8 cellular contexts compared by ENCODE assay signal in the genomic region with DNA sequence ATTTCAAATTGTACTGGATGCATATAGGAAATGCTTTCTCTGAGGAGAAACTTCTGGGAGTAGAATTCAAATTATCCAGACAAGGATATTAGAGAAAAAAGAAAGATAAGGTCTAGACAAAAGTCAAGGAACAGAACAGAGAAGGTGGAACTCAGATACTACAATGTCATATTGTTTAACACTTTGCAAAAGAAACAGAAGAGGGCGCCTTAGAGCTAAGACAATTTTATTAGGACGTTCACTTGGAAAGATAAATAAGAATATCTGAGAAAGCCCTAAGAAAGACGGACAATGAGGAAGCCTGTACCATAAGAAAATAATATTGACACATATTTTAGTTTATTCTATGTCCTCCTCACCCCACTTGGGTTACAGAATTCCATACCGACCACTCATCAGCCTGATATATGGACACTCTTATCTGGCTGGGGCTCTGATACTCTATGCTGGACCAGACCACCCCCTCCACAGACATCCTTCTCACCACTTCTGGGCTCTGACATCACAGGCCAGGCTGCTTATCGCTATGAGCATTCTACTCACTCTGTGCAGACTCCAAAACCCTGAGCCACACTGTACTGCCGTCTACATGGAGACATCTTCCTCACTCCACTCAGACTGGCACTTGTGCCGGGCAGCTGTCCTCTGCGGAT. TPM values are rescaled to one million over a fixed set of nuclear protein-coding genes. Genes with fewer than 3 reads are reported as not detected.
DNase-seq lines count a peak whose midpoint lies in the region; ATAC-seq and TF ChIP-seq lines count a peak whose summit lies in the region.

No MANE protein-coding gene starts in this region.

- intact Hi-C loops in HCT116 (cut with micrococcal nuclease) (loop anchor here (5.0 kb wide), 2 partner anchors 368 to 692 kb away; no protein-coding TSS in a partner anchor), esophagus squamous epithelium (cut with DNase I) (loop anchor here (10.0 kb wide), 1 partner anchor 245 kb away; no protein-coding TSS in a partner anchor)

- TF ChIP-seq POLR2A in HCT116 (IDR thresholded peaks at IDR 0.05; ENCODE audit: borderline replicate concordance, extremely low read depth, insufficient read depth, insufficient read length) (no peak), esophagus squamous epithelium (IDR thresholded peaks at IDR 0.05) (no peak)

- no peaks in the 10 kb centered on the region for H3K9me2 ChIP-seq in HCT116 (ENCODE audit: insufficient read depth)

- H3K36me3 Mint-ChIP-seq in osteocyte (ENCODE audit: unreplicated experiment), result no peaks in the 10 kb centered on the region

- POLR2A ChIA-PET in HCT116 (lab: Charles Lee), result no interaction called here

- no peak overlapping the region for H3K4me3 Mint-ChIP-seq in osteocyte (ENCODE audit: unreplicated experiment)
- no peak overlapping the region for H3K4me3 Mint-ChIP-seq in stimulated activated naive CD8-positive, alpha-beta T cell treated with anti-CD3 and anti-CD28 coated beads, Interleukin-15, amount 100 ng/mL, for 72 hours

- peak; percentile 84 for ATAC-seq in HCT116
- no peak for ATAC-seq in stimulated activated naive CD8-positive, alpha-beta T cell treated with anti-CD3 and anti-CD28 coated beads, Interleukin-15, amount 100 ng/mL, for 72 hours

- H4K20me1 ChIP-seq in HCT116 (ENCODE audit: insufficient read depth), result no peaks in the 10 kb centered on the region

- H3K36me3 ChIP-seq in BE2C (no peaks in the 10 kb centered on the region), HCT116 (ENCODE audit: control insufficient read depth in 1 of 2, insufficient read depth in 2 of 2, low read length in 2 of 2) (no peaks in the 10 kb centered on the region), esophagus squamous epithelium (no peaks in the 10 kb centered on the region)

- TF ChIP-seq CTCF in BE2C (IDR thresholded peaks at IDR 0.05; ENCODE audit: low read depth, low read length), result peak; percentile 60
- peak; percentile 51 to 67 (median 66) for TF ChIP-seq CTCF in HCT116 (IDR thresholded peaks at IDR 0.05 in 2 of 3, conservative IDR thresholded peaks at IDR 0.05 in 1 of 3; ENCODE audit: borderline replicate concordance in 1 of 3, insufficient read depth in 1 of 3, low read depth in 2 of 3, low read length in 2 of 3)
- TF ChIP-seq CTCF in esophagus squamous epithelium (IDR thresholded peaks at IDR 0.05), result peak in 4 of 6 experiments; percentile 45 to 60 (median 52)
- peak; percentile 71 for TF ChIP-seq CTCF in osteocyte (IDR thresholded peaks at IDR 0.05)

- H3K4me3 ChIP-seq in BE2C (ENCODE audit: low read depth, low read length) (no peak overlapping the region), HCT116 (replicated peaks in 1 of 2; ENCODE audit: low read depth in 1 of 2, low read length in 2 of 2) (no peak overlapping the region), esophagus squamous epithelium (no peak overlapping the region)

- H3K27ac ChIP-seq in HCT116 (ENCODE audit: low read depth, low read length), result no peak overlapping the region
- no peak overlapping the region for H3K27ac ChIP-seq in esophagus squamous epithelium

- H3K4me1 Mint-ChIP-seq in osteocyte (ENCODE audit: unreplicated experiment), result peaks cover 7% of the 10 kb centered on the region
- peaks cover 23% of the 10 kb centered on the region for H3K4me1 Mint-ChIP-seq in stimulated activated naive CD8-positive, alpha-beta T cell treated with anti-CD3 and anti-CD28 coated beads, Interleukin-15, amount 100 ng/mL, for 72 hours

- no peak overlapping the region for H2AFZ ChIP-seq in HCT116 (ENCODE audit: low read depth, low read length, poor library complexity, severe bottlenecking)

- WGBS in esophagus squamous epithelium, 2 donors, result 36 to 41% methylated on average over 8 of the region's 8 CpGs

- DNase-seq in BE2C (peak; percentile 29), HCT116 (ENCODE audit: low read depth, low spot score) (no peak), RPMI7951 (ENCODE audit: low read depth) (peak; percentile 42), esophagus squamous epithelium (lab: John Stamatoyannopoulos, UW) (no peak), osteocyte (ENCODE audit: extremely low spot score, unreplicated experiment) (no peak), DMS153 (lab: John Stamatoyannopoulos, UW) (no peak)
- DNase-seq in stimulated activated naive CD8-positive, alpha-beta T cell treated with anti-CD3 and anti-CD28 coated beads, Interleukin-15, amount 100 ng/mL, for 72 hours, result no peak
- DNase-seq in activated CD4-positive, alpha-beta T cell treated with anti-CD3 and anti-CD28 coated beads for 4 hours, result no peak

- H3K9me3 ChIP-seq in BE2C (no peaks in the 10 kb centered on the region), HCT116 (ENCODE audit: control insufficient read depth in 1 of 2, insufficient read depth in 1 of 2, low read depth in 1 of 2, low read length in 2 of 2) (no peaks in the 10 kb centered on the region; a peak in 1 of 4 replicates), esophagus squamous epithelium (no peaks in the 10 kb centered on the region)

- RAD21 ChIA-PET in HCT116 (lab: Charles Lee; ENCODE audit: low non-redundant PET in 1 of 2, low total read pairs in 2 of 2, uncharacterized antibody in 2 of 2, unreplicated experiment in 2 of 2), result interaction anchor here (1.1 to 1.2 kb wide), 2 partner anchors 692 kb away, joined by 3 read pairs; no protein-coding TSS in a partner anchor

- CTCF ChIA-PET in HCT116 (lab: Charles Lee), result interaction anchor here (0.7 to 1.6 kb wide), 12 partner anchors 9 to 692 kb away, joined by 3 to 8 read pairs (median 4); partner anchors contain the start of genes AK3 and JAK2

- H3K9me3 Mint-ChIP-seq in osteocyte (ENCODE audit: unreplicated experiment), result no peaks in the 10 kb centered on the region
- no peaks in the 10 kb centered on the region for H3K9me3 Mint-ChIP-seq in stimulated activated naive CD8-positive, alpha-beta T cell treated with anti-CD3 and anti-CD28 coated beads, Interleukin-15, amount 100 ng/mL, for 72 hours

- no peaks in the 10 kb centered on the region for H3K79me2 ChIP-seq in HCT116 (ENCODE audit: insufficient read depth, low read length)

- H3K4me1 ChIP-seq in BE2C (no peaks in the 10 kb centered on the region), HCT116 (ENCODE audit: control insufficient read depth in 1 of 2, insufficient read depth in 2 of 2, low read length in 2 of 2) (no peaks in the 10 kb centered on the region), esophagus squamous epithelium (no peaks in the 10 kb centered on the region)

- peak; percentile 61 for TF ChIP-seq RAD21 in HCT116 (IDR thresholded peaks at IDR 0.05; ENCODE audit: low read depth)

- H3K27me3 Mint-ChIP-seq in osteocyte (ENCODE audit: unreplicated experiment), result no peaks in the 10 kb centered on the region
- no peaks in the 10 kb centered on the region for H3K27me3 Mint-ChIP-seq in stimulated activated naive CD8-positive, alpha-beta T cell treated with anti-CD3 and anti-CD28 coated beads, Interleukin-15, amount 100 ng/mL, for 72 hours

- no TSS peak for BruUV-seq in HCT116 (replicated peaks; lab: Mats Ljungman, UMichigan)

- H3K4me2 ChIP-seq in HCT116 (ENCODE audit: low read length), result no peak overlapping the region

- no peak overlapping the region for H3K9ac ChIP-seq in HCT116 (ENCODE audit: low read length)

- H3K27me3 ChIP-seq in BE2C, result no peaks in the 10 kb centered on the region
- no peaks in the 10 kb centered on the region for H3K27me3 ChIP-seq in HCT116 (ENCODE audit: insufficient read depth, low read length)
- H3K27me3 ChIP-seq in esophagus squamous epithelium, result peaks cover 0 to 4% (median 0%) of the 10 kb centered on the region in 4 donors

- H3K27ac Mint-ChIP-seq in osteocyte (ENCODE audit: unreplicated experiment), result no peak overlapping the region
- no peak overlapping the region for H3K27ac Mint-ChIP-seq in stimulated activated naive CD8-positive, alpha-beta T cell treated with anti-CD3 and anti-CD28 coated beads, Interleukin-15, amount 100 ng/mL, for 72 hours

TF ChIP-seq in HCT116, 20 proteins besides CTCF, POLR2A, EP300 and RAD21:
- TF ChIP-seq CBX3 (IDR thresholded peaks at IDR 0.05; ENCODE audit: low read depth) (no peak), ELF1 (IDR thresholded peaks at IDR 0.05; ENCODE audit: borderline replicate concordance, low read depth) (no peak), EZH2phosphoT487 (IDR thresholded peaks at IDR 0.05; ENCODE audit: borderline replicate concordance) (no peak), FOSL1 (IDR thresholded peaks at IDR 0.05; ENCODE audit: low read depth) (no peak), SRF (IDR thresholded peaks at IDR 0.05; ENCODE audit: low read depth) (no peak), SIN3A (IDR thresholded peaks at IDR 0.05; ENCODE audit: low read depth) (no peak), ZBTB33 (IDR thresholded peaks at IDR 0.05; ENCODE audit: extremely low read depth, insufficient replicate concordance, low read length) (no peak)
- TF ChIP-seq, protein P1, sequence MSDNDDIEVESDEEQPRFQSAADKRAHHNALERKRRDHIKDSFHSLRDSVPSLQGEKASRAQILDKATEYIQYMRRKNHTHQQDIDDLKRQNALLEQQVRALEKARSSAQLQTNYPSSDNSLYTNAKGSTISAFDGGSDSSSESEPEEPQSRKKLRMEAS (IDR thresholded peaks at IDR 0.05), result no peak
TF ChIP-seq in HCT116: peak in this region for 0.

RNA-seq across cellular contexts. Expression of gene AK3, which starts 9.1 kb away (rescaled TPM):
- polyA plus RNA-seq in BE2C (2012; ENCODE audit: insufficient read depth, insufficient read length, low read depth), result 33.1 TPM
- 43.0 TPM for total RNA-seq in HCT116 (2021; ENCODE audit: unreplicated experiment)
- 22.0 and 22.3 TPM in 2 replicates for polyA plus RNA-seq in HCT116 (2012)
- total RNA-seq in RPMI7951 (2014; rRNA removed; shearing (Covaris generic)), result 57.7 and 70.5 TPM in 2 replicates
- 100 to 1,000 TPM in 1 of 4 donors, 10 to 100 TPM in 3; 47.8 to 104 (median 81.2) TPM for total RNA-seq in esophagus squamous epithelium
- 46.0 and 47.5 TPM in 2 replicates for total RNA-seq in osteocyte

RNA-seq across cellular contexts. Expression of gene RCL1, which starts 42.6 kb away (rescaled TPM):
- 18.8 TPM for polyA plus RNA-seq in BE2C (2012; ENCODE audit: insufficient read depth, insufficient read length, low read depth)
- total RNA-seq in HCT116 (2021; ENCODE audit: unreplicated experiment), result 29.9 TPM
- polyA plus RNA-seq in HCT116 (2012), result 13.5 and 18.4 TPM in 2 replicates
- total RNA-seq in RPMI7951 (2014; rRNA removed; shearing (Covaris generic)), result 8.4 and 8.6 TPM in 2 replicates
- total RNA-seq in esophagus squamous epithelium, result 10 to 100 TPM; 13.8 to 28.0 (median 16.5) TPM
- 13.0 and 13.4 TPM in 2 replicates for total RNA-seq in osteocyte

Comparison
In these comparisons a context has a peak if more than half of its experiments do, and no peak if none do; other contexts are left out.
1. DNase-seq: peak in BE2C (single experiment) and RPMI7951 (single experiment); none in HCT116 (single experiment), esophagus squamous epithelium (single experiment), osteocyte (single experiment), stimulated activated naive CD8-positive, alpha-beta T cell treated with anti-CD3 and anti-CD28 coated beads, Interleukin-15, amount 100 ng/mL, for 72 hours (0 of 2), DMS153 (single experiment) and activated CD4-positive, alpha-beta T cell treated with anti-CD3 and anti-CD28 coated beads for 4 hours (0 of 2).
2. Peak in every context shown above with its lines, with median percentiles within 50 percentile points of each other: CTCF ChIP-seq.